21 cellular contexts compared by ENCODE assay signal in the genomic region with DNA sequence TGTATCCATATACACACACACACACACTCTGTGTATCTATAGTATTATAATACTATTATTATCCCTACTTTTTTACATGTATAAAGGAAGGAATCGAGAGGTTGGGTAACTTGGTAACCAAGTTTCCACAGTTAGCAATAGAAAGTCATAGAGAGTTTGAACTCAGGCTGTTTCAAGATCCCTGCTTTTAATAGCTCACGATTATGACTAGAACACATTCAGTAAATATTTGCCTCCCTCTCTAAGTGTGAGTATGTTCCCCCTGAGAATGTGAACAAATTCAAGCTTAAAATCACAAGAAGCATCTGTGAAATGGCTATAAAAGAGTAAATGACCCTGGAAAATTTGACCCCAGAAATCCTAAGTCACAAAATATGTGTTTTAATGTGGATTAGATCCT. TPM values are rescaled to one million over a fixed set of nuclear protein-coding genes. Genes with fewer than 3 reads are reported as not detected.
A peak's percentile ranks its signal among the peaks of the same experiment; 100 is the strongest.
DNase-seq lines count a peak whose midpoint lies in the region; ATAC-seq, FAIRE-seq and TF ChIP-seq lines count a peak whose summit lies in the region.
"Had no signal": no experiment of that assay in that cellular context is flagged by ENCODE, and none has a peak within 500 bp of the region (broad histone marks: within the 10 kb centered on the region; RNA-seq: fewer than 3 reads in every experiment).

No MANE protein-coding gene starts in this region.

- H3K9me3 ChIP-seq in left lung (no peaks in the 10 kb centered on the region), transverse colon (no peaks in the 10 kb centered on the region)
- H3K9me3 ChIP-seq: BE2C, HAP-1 had no signal

- 37 to 65% methylated on average over 2 of the region's 2 CpGs for WGBS in transverse colon (ENCODE audit: low coverage in 1 of 2), 2 donors

- intact Hi-C loops in left lung (cut with DNase I) = no loop called here
- intact Hi-C loops in transverse colon (cut with DNase I; ENCODE audit: low total_unique reads) = no loop called here

- no peak for TF ChIP-seq CTCF in left lung (IDR thresholded peaks at IDR 0.05)
- no peak for TF ChIP-seq CTCF in transverse colon (IDR thresholded peaks at IDR 0.05)

- H3K36me3 ChIP-seq in left lung (peaks cover 0 to 72% of the 10 kb centered on the region in 2 donors), transverse colon (peaks cover 0 to 49% (median 0%) of the 10 kb centered on the region in 4 donors)
- H3K36me3 ChIP-seq: HAP-1 had no signal

- no peak for TF ChIP-seq POLR2A in transverse colon (IDR thresholded peaks at IDR 0.05)

- H3K27ac ChIP-seq in left lung (no peak overlapping the region), transverse colon (peak overlapping the region in 3 of 4 donors; percentile 12 to 64 (median 22))
- H3K27ac ChIP-seq: BLaER1 treated with 17β-estradiol and CSF1 and Interleukin-3, amounts not matched to agents 10 nM and 100 nM had no signal

- FAIRE-seq in colon (lab: Jason Lieb, UNC) = peak; percentile 57
- FAIRE-seq: D721Med, GM12891, H54 had no signal

- DNase-seq in left lung = no peak
- no peak for DNase-seq in transverse colon
- no peak for DNase-seq in glomerular visceral epithelial cell (ENCODE audit: extremely low spot score)
- DNase-seq in NCI-H82 treated with DMSO at 0.1 percent for 48 hours (lab: John Stamatoyannopoulos, UW; ENCODE audit: unreplicated experiment) = no peak
- DNase-seq: AML-193; BE2C; CD4-positive, alpha-beta T cell; CD8-positive, alpha-beta memory T cell; DMS 273 treated with DMSO at 0.1 percent for 48 hours; DMS79; EL; GDM1; GOT3; HFFc6 had no signal

- no peaks in the 10 kb centered on the region for H3K27me3 ChIP-seq in left lung
- no peaks in the 10 kb centered on the region for H3K27me3 ChIP-seq in transverse colon
- H3K27me3 ChIP-seq: BE2C; BLaER1 treated with 17β-estradiol and CSF1 and Interleukin-3, amounts not matched to agents 10 nM and 100 nM had no signal

- no peak overlapping the region for H3K4me3 ChIP-seq in left lung
- no peak overlapping the region for H3K4me3 ChIP-seq in transverse colon
- H3K4me3 ChIP-seq: BLaER1 treated with 17β-estradiol and CSF1 and Interleukin-3, amounts not matched to agents 10 nM and 100 nM; HAP-1 had no signal

- no peak for TF ChIP-seq EP300 in transverse colon (IDR thresholded peaks at IDR 0.05; ENCODE audit: low read depth)

- ATAC-seq in left lung (peak; percentile 89), SK-N-SH treated with all-trans-retinoic acid at 6 μM for 48 hours (no peak)

- in situ Hi-C loops in transverse colon (cut with MboI; ENCODE audit: low pct_ligation_motif_present in 1 of 4, low pct_unique_long_range_greater_than_20kb in 1 of 4, low sequenced_read_pairs in 3 of 4) = no loop called here

- H3K4me1 ChIP-seq in left lung (no peaks in the 10 kb centered on the region), transverse colon (peaks cover 0 to 42% (median 2%) of the 10 kb centered on the region in 4 donors)
- H3K4me1 ChIP-seq: BE2C; BLaER1 treated with 17β-estradiol and CSF1 and Interleukin-3, amounts not matched to agents 10 nM and 100 nM had no signal

TF ChIP-seq in SK-N-SH treated with all-trans-retinoic acid at 6 μM for 48 hours, 23 proteins besides CTCF, POLR2A, EP300 and RAD21:
- TF ChIP-seq ZFP30 (CRISPR knock-in tag; IDR thresholded peaks at IDR 0.05) = no peak
- no peak for TF ChIP-seq TOX (CRISPR knock-in tag; IDR thresholded peaks at IDR 0.05; ENCODE audit: borderline replicate concordance)
- no peak for TF ChIP-seq BACH2 (CRISPR knock-in tag; IDR thresholded peaks at IDR 0.05; ENCODE audit: borderline replicate concordance)
- no peak for TF ChIP-seq TCF4 (CRISPR knock-in tag; IDR thresholded peaks at IDR 0.05; ENCODE audit: borderline replicate concordance)
- TF ChIP-seq, protein P1, sequence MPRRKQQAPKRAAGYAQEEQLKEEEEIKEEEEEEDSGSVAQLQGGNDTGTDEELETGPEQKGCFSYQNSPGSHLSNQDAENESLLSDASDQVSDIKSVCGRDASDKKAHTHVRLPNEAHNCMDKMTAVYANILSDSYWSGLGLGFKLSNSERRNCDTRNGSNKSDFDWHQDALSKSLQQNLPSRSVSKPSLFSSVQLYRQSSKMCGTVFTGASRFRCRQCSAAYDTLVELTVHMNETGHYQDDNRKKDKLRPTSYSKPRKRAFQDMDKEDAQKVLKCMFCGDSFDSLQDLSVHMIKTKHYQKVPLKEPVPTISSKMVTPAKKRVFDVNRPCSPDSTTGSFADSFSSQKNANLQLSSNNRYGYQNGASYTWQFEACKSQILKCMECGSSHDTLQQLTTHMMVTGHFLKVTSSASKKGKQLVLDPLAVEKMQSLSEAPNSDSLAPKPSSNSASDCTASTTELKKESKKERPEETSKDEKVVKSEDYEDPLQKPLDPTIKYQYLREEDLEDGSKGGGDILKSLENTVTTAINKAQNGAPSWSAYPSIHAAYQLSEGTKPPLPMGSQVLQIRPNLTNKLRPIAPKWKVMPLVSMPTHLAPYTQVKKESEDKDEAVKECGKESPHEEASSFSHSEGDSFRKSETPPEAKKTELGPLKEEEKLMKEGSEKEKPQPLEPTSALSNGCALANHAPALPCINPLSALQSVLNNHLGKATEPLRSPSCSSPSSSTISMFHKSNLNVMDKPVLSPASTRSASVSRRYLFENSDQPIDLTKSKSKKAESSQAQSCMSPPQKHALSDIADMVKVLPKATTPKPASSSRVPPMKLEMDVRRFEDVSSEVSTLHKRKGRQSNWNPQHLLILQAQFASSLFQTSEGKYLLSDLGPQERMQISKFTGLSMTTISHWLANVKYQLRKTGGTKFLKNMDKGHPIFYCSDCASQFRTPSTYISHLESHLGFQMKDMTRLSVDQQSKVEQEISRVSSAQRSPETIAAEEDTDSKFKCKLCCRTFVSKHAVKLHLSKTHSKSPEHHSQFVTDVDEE (CRISPR knock-in tag; IDR thresholded peaks at IDR 0.05) = no peak
- TF ChIP-seq GLIS3 (CRISPR knock-in tag; IDR thresholded peaks at IDR 0.05) = no peak
- no peak for TF ChIP-seq RARB (CRISPR knock-in tag; IDR thresholded peaks at IDR 0.05)
- TF ChIP-seq ARNTL (CRISPR knock-in tag; IDR thresholded peaks at IDR 0.05; ENCODE audit: borderline replicate concordance, low read depth) = no peak
- no peak for TF ChIP-seq CSDC2 (CRISPR knock-in tag; IDR thresholded peaks at IDR 0.05)
- TF ChIP-seq, protein P2, sequence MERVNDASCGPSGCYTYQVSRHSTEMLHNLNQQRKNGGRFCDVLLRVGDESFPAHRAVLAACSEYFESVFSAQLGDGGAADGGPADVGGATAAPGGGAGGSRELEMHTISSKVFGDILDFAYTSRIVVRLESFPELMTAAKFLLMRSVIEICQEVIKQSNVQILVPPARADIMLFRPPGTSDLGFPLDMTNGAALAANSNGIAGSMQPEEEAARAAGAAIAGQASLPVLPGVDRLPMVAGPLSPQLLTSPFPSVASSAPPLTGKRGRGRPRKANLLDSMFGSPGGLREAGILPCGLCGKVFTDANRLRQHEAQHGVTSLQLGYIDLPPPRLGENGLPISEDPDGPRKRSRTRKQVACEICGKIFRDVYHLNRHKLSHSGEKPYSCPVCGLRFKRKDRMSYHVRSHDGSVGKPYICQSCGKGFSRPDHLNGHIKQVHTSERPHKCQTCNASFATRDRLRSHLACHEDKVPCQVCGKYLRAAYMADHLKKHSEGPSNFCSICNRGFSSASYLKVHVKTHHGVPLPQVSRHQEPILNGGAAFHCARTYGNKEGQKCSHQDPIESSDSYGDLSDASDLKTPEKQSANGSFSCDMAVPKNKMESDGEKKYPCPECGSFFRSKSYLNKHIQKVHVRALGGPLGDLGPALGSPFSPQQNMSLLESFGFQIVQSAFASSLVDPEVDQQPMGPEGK (CRISPR knock-in tag; IDR thresholded peaks at IDR 0.05; ENCODE audit: borderline replicate concordance) = no peak
- TF ChIP-seq PPARA (CRISPR knock-in tag; IDR thresholded peaks at IDR 0.05; ENCODE audit: borderline replicate concordance) = no peak
- no peak for TF ChIP-seq ZNF8 (CRISPR knock-in tag; IDR thresholded peaks at IDR 0.05)
- TF ChIP-seq ESRRG (CRISPR knock-in tag; IDR thresholded peaks at IDR 0.05) = no peak
- TF ChIP-seq ZFP3 (CRISPR knock-in tag; IDR thresholded peaks at IDR 0.05) = no peak
- TF ChIP-seq, protein P3, sequence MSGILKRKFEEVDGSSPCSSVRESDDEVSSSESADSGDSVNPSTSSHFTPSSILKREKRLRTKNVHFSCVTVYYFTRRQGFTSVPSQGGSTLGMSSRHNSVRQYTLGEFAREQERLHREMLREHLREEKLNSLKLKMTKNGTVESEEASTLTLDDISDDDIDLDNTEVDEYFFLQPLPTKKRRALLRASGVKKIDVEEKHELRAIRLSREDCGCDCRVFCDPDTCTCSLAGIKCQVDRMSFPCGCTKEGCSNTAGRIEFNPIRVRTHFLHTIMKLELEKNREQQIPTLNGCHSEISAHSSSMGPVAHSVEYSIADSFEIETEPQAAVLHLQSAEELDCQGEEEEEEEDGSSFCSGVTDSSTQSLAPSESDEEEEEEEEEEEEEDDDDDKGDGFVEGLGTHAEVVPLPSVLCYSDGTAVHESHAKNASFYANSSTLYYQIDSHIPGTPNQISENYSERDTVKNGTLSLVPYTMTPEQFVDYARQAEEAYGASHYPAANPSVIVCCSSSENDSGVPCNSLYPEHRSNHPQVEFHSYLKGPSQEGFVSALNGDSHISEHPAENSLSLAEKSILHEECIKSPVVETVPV (CRISPR knock-in tag; IDR thresholded peaks at IDR 0.05) = no peak
- TF ChIP-seq ZNF70 (CRISPR knock-in tag; IDR thresholded peaks at IDR 0.05) = no peak
- TF ChIP-seq, protein P4, sequence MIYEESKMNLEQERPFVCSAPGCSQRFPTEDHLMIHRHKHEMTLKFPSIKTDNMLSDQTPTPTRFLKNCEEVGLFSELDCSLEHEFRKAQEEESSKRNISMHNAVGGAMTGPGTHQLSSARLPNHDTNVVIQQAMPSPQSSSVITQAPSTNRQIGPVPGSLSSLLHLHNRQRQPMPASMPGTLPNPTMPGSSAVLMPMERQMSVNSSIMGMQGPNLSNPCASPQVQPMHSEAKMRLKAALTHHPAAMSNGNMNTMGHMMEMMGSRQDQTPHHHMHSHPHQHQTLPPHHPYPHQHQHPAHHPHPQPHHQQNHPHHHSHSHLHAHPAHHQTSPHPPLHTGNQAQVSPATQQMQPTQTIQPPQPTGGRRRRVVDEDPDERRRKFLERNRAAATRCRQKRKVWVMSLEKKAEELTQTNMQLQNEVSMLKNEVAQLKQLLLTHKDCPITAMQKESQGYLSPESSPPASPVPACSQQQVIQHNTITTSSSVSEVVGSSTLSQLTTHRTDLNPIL (CRISPR knock-in tag; IDR thresholded peaks at IDR 0.05; ENCODE audit: low read depth) = no peak

RNA-seq across cellular contexts. Expression of a gene that starts 11.0 kb away (rescaled TPM):
- total RNA-seq in left lung = 1 to 10 TPM; 2.4 to 3.6 TPM
- 100 to 1,000 TPM in 1 of 4 donors, 10 to 100 TPM in 2, 1 to 10 TPM in 1; 7.5 to 210 (median 45.3) TPM for total RNA-seq in transverse colon
- total RNA-seq: CD4-positive, alpha-beta T cell had no signal

RNA-seq across cellular contexts. Expression of a gene that starts 25.4 kb away (rescaled TPM):
- 10 to 100 TPM; 31.9 to 38.1 TPM for total RNA-seq in left lung
- 10 to 100 TPM; 30.7 to 78.8 (median 63.8) TPM for total RNA-seq in transverse colon

Comparison
In these comparisons a context has a peak if more than half of its experiments do, and no peak if none do; other contexts are left out.
1. H3K27ac ChIP-seq: peak in transverse colon (3 of 4); none in left lung (0 of 2).